8 cellular contexts compared by ENCODE assay signal in the genomic region with DNA sequence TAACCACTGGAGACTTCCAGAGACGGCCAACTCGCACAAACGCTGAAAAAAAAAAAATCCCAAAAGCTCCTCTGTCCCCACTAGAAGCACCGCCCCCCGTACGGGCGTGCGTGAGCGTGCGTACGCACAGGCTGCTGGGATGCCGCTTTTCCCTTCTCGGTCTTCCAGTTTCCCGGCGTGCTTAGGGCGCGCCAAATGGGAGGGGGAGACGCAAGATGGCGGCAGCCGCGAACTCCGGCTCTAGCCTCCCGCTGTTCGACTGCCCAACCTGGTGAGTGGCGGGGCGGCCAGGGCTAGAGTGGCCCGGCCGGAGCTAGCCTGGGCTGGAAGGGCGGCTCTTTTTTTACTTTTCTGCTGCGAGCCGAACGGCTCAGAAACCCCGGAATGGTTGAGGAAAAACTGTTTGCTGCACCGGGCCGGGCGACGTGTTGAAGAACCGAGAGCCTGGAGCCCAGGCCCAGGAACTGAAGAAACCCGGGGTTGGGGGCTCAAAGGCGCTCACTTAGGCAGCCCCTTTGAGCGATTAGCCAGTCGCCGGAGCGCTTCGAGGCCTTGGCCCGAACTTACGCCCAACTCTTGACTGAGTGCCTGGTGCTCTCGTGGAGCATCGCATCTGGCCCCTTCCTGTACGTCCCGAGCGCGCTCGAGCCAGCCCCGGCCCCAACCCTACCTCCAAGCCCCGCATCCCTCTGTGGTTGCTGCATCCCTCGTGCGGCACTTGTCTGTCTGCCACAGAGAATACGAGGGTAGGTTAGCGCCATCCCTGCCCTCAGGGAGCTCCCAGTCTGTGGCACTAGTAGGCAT. TPM values are rescaled to one million over a fixed set of nuclear protein-coding genes. Genes with fewer than 3 reads are reported as not detected.
DNase-seq lines count a peak whose midpoint lies in the region; ATAC-seq, FAIRE-seq and TF ChIP-seq lines count a peak whose summit lies in the region.

Gene PPP1R8, plus strand, starts transcription at position 162 of the 804 bp plus-strand sequence. Its CDS starts 54 bp downstream, at position 216.

- CTCF ChIA-PET in AG04450 (lab: Charles Lee): interaction anchor here (0.6 to 1.5 kb wide), 4 partner anchors 105 to 902 kb away, joined by 3 to 5 read pairs (median 3); partner anchors contain the start of gene FAM76A

- H3K79me2 ChIP-seq in keratinocyte (ENCODE audit: control insufficient read depth, insufficient read depth, low read length): peaks cover 52% of the 10 kb centered on the region

- POLR2A ChIA-PET in AG04450 (lab: Yijun Ruan, JAX): interaction anchor here (0.5 to 1.9 kb wide), 16 partner anchors 9 to 611 kb away, joined by 3 to 27 read pairs (median 3); partner anchors contain the start of genes FAM76A and STX12

- dilution Hi-C loops in keratinocyte (cut with MboI; ENCODE audit: extremely low pct_ligation_motif_present, low sequenced_read_pairs): no loop called here

- TF ChIP-seq CTCF in AG04450 (IDR thresholded peaks at IDR 0.05; ENCODE audit: low read depth, low read length) (no peak), keratinocyte (optimal IDR thresholded peaks at IDR 0.05 in 1 of 3, IDR thresholded peaks at IDR 0.05 in 1 of 3, conservative IDR thresholded peaks at IDR 0.05 in 1 of 3; ENCODE audit: extremely low read depth in 1 of 3, insufficient read depth in 2 of 3, low read length in 3 of 3) (no peak)

- H4K20me1 ChIP-seq in keratinocyte (ENCODE audit: control insufficient read depth, extremely low read depth, insufficient read depth, low read length): no peaks in the 10 kb centered on the region

- H3K27ac ChIP-seq in AG04450 (ENCODE audit: low read depth, low read length): peak within 1 kb of the TSS; percentile 85
- peak within 1 kb of the TSS; percentile 91 for H3K27ac ChIP-seq in keratinocyte (ENCODE audit: control insufficient read depth, insufficient read depth, low read length)

- peak within 1 kb of the TSS; percentile 89 for H3K4me2 ChIP-seq in keratinocyte (ENCODE audit: control insufficient read depth, extremely low read depth, insufficient read depth, low read depth, low read length)

- H2AFZ ChIP-seq in keratinocyte (ENCODE audit: control insufficient read depth, low read length): peak within 1 kb of the TSS; percentile 89

- peak; percentile 93 for ATAC-seq in GM18909 (IDR thresholded peaks at IDR 0.05; ENCODE audit: poor library complexity, unreplicated experiment)
- peak; percentile 93 for ATAC-seq in HG03196 (IDR thresholded peaks at IDR 0.05; ENCODE audit: unreplicated experiment)
- ATAC-seq in activated CD4-positive, CD25-positive, alpha-beta regulatory T cell treated with anti-CD3 and anti-CD28 coated beads, Interleukin-2, amount 50 U/mL, for 24 hours: peak; percentile 99

- peak within 1 kb of the TSS; percentile 93 for H3K4me3 ChIP-seq in AG04450 (ENCODE audit: low read depth, low read length)
- H3K4me3 ChIP-seq in keratinocyte (ENCODE audit: control insufficient read depth in 2 of 3, extremely low read depth in 1 of 3, insufficient read depth in 2 of 3, low read depth in 1 of 3, low read length in 3 of 3): peak within 1 kb of the TSS; percentile 78 to 94 (median 94)

- H3K9me3 ChIP-seq in AG04450 (ENCODE audit: control insufficient read depth, insufficient read depth, low read length) (peaks cover 6% of the 10 kb centered on the region; the same call in 1 of the 2 replicates), keratinocyte (ENCODE audit: control insufficient read depth, low read depth, low read length) (no peaks in the 10 kb centered on the region)

- FAIRE-seq in keratinocyte (lab: Jason Lieb, UNC): peak; percentile 64

- no peaks in the 10 kb centered on the region for H3K9me1 ChIP-seq in keratinocyte (ENCODE audit: control insufficient read depth, extremely low read depth, insufficient read depth, low read length)

- DNase-seq in AG04450 (ENCODE audit: low read depth, low spot score): peak; percentile 83
- peak; percentile 94 for DNase-seq in NCI-H345 treated with DMSO at 0.1 percent for 48 hours (lab: John Stamatoyannopoulos, UW; ENCODE audit: unreplicated experiment)
- peak; percentile 97 for DNase-seq in cerebellar cortex (ENCODE audit: low spot score)
- DNase-seq in keratinocyte (ENCODE audit: low read depth, low spot score): peak; percentile 53
- peak; percentile 77 to 82 for DNase-seq in stimulated activated CD4-positive, alpha-beta T cell treated with anti-CD3 and anti-CD28 coated beads, Interleukin-15, amount 100 ng/mL, for 1 hour (ENCODE audit: low read depth in 1 of 2, low spot score in 1 of 2)

- H3K27me3 ChIP-seq in AG04450 (ENCODE audit: control insufficient read depth, insufficient read depth, low read length): no peaks in the 10 kb centered on the region
- H3K27me3 ChIP-seq in keratinocyte (ENCODE audit: control insufficient read depth, extremely low read depth, insufficient read depth, low read length): no peaks in the 10 kb centered on the region

- H3K36me3 ChIP-seq in keratinocyte (ENCODE audit: control insufficient read depth in 2 of 2, extremely low read depth in 1 of 2, insufficient read depth in 2 of 2, low read length in 2 of 2): peaks cover 3 to 7% of the 10 kb centered on the region in 2 experiments

- peak within 1 kb of the TSS; percentile 98 for H3K9ac ChIP-seq in keratinocyte (ENCODE audit: control insufficient read depth, extremely low read depth, insufficient read depth, low read length)

- peaks cover 14% of the 10 kb centered on the region for H3K4me1 ChIP-seq in keratinocyte (ENCODE audit: control insufficient read depth, extremely low read depth, insufficient read depth, low read length)

RNA-seq across cellular contexts. Expression of gene PPP1R8, which starts in this region (rescaled TPM):
- polyA plus RNA-seq in AG04450 (2011; rRNA removed): 52.7 and 55.2 TPM in 2 replicates
- 42.8 and 59.2 TPM in 2 replicates for polyA minus RNA-seq in AG04450 (2011; rRNA and poly(A)+ RNA removed)
- polyA plus RNA-seq in keratinocyte: 47.3 to 56.2 TPM (median 48.2 TPM) in 3 replicates
- 72.7 TPM for polyA plus RNA-seq in keratinocyte (2011; ENCODE audit: low read depth)
- 38.5 and 46.3 TPM in 2 replicates for polyA plus RNA-seq in keratinocyte (2011; cell fraction: cytosol; rRNA removed)
- 36.4 and 38.9 TPM in 2 replicates for polyA plus RNA-seq in keratinocyte (2011; cell fraction: nucleus; rRNA removed)
- 24.1 and 35.5 TPM in 2 replicates for polyA plus RNA-seq in keratinocyte (2012; ENCODE audit: low replicate concordance)
- 51.5 to 80.9 TPM (median 56.9 TPM) in 3 replicates for polyA minus RNA-seq in keratinocyte
- polyA minus RNA-seq in keratinocyte (2011; cell fraction: cytosol; rRNA and poly(A)+ RNA removed): 32.8 TPM
- 13.1 and 34.5 TPM in 2 replicates for polyA minus RNA-seq in keratinocyte (2011; cell fraction: nucleus; rRNA and poly(A)+ RNA removed)

Comparison
In these comparisons a context has a peak if more than half of its experiments do, and no peak if none do; other contexts are left out.
1. Peak in every context shown above with its lines: DNase-seq, ATAC-seq, H3K4me3 ChIP-seq and H3K27ac ChIP-seq.